30 cellular contexts compared by ENCODE assay signal in the genomic region with DNA sequence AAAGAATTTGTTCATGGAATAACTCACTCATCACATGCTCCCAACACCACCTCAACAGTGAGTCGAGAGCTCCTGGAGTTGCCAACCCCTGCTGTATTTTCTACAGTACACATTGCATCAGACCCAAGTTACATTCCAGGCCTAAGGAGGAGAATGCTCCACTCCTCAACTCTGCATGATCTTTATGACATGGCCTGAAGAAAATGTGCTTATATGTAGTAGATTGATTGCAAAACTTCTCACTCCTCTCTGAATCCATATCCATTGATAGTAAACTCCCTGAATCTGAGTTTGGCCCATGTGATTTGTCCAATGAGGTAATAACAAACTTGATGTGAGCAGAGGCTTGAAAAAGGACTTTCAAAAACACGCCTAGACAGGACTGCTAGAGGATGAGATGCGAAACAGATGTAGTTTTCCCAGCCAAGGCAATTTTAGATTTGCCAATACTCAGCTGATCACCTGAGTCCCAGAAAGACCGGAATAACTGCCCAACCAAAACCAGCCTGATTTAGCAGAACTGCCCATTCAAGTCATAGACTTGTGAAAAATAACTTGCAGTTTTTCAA. TPM values are rescaled to one million over a fixed set of nuclear protein-coding genes. Genes with fewer than 3 reads are reported as not detected.
DNase-seq lines count a peak whose midpoint lies in the region; ATAC-seq, FAIRE-seq and TF ChIP-seq lines count a peak whose summit lies in the region.
"Had no signal": no experiment of that assay in that cellular context is flagged by ENCODE, and none has a peak within 500 bp of the region (broad histone marks: within the 10 kb centered on the region; RNA-seq: fewer than 3 reads in every experiment).

No MANE protein-coding gene starts in this region.

- peak overlapping the region; percentile 76 for H3K27ac Mint-ChIP-seq in MCF 10A (ENCODE audit: low read depth, unreplicated experiment)
- H3K27ac Mint-ChIP-seq: activated CD4-positive, alpha-beta T cell treated with anti-CD3 and anti-CD28 coated beads, Interleukin-2, amount 10 ng/mL, durations not matched to agents 7 days and 5 days; activated naive CD4-positive, alpha-beta T cell treated with anti-CD3 and anti-CD28 coated beads, Interleukin-2, amount 10 ng/mL, durations not matched to agents 7 days and 5 days; activated T-cell treated with anti-CD3 and anti-CD28 coated beads, Interleukin-2, amount 50 U/mL, for 72 hours; IgD-negative memory B cell; nephron; stimulated activated naive CD8-positive, alpha-beta T cell treated with anti-CD3 and anti-CD28 coated beads, Interleukin-15, amount 100 ng/mL, for 72 hours had no signal

- no TSS peak for BruUV-seq in MCF 10A (replicated peaks; lab: Mats Ljungman, UMichigan)

- TF ChIP-seq CTCF in MCF 10A (IDR thresholded peaks at IDR 0.05; ENCODE audit: unreplicated experiment) (no peak), breast epithelium (IDR thresholded peaks at IDR 0.05) (no peak), choroid plexus epithelial cell (conservative IDR thresholded peaks at IDR 0.05; ENCODE audit: low read depth, low read length) (no peak), foreskin fibroblast (IDR thresholded peaks at IDR 0.05; ENCODE audit: low read depth, low read length) (no peak), sigmoid colon (IDR thresholded peaks at IDR 0.05) (no peak)

- no peak overlapping the region for H3K27ac ChIP-seq in breast epithelium
- no peak overlapping the region for H3K27ac ChIP-seq in sigmoid colon
- H3K27ac ChIP-seq: 22Rv1, dorsolateral prefrontal cortex, parathyroid adenoma, right lobe of liver, transverse colon, WERI-Rb-1 had no signal

- peaks cover 15% of the 10 kb centered on the region for H3K9me3 Mint-ChIP-seq in MCF 10A (ENCODE audit: unreplicated experiment)
- H3K9me3 Mint-ChIP-seq: H9 had no signal

- H3K4me1 Mint-ChIP-seq in MCF 10A (ENCODE audit: insufficient read depth, unreplicated experiment) = peaks cover 8% of the 10 kb centered on the region
- H3K4me1 Mint-ChIP-seq: activated CD4-positive, alpha-beta T cell treated with anti-CD3 and anti-CD28 coated beads, Interleukin-2, amount 10 ng/mL, durations not matched to agents 7 days and 5 days; activated naive CD4-positive, alpha-beta T cell treated with anti-CD3 and anti-CD28 coated beads, Interleukin-2, amount 10 ng/mL, durations not matched to agents 7 days and 5 days; central memory CD8-positive, alpha-beta T cell; nephron; stimulated activated naive CD8-positive, alpha-beta T cell treated with anti-CD3 and anti-CD28 coated beads, Interleukin-15, amount 100 ng/mL, for 72 hours had no signal

- no peak overlapping the region for H3K4me3 Mint-ChIP-seq in MCF 10A (ENCODE audit: unreplicated experiment)
- H3K4me3 Mint-ChIP-seq: activated CD4-positive, alpha-beta T cell treated with anti-CD3 and anti-CD28 coated beads, Interleukin-2, amount 10 ng/mL, durations not matched to agents 7 days and 5 days; activated naive CD4-positive, alpha-beta T cell treated with anti-CD3 and anti-CD28 coated beads, Interleukin-2, amount 10 ng/mL, durations not matched to agents 7 days and 5 days; activated T-cell treated with anti-CD3 and anti-CD28 coated beads, Interleukin-2, amount 50 U/mL, for 72 hours; central memory CD8-positive, alpha-beta T cell; H9; IgD-negative memory B cell; nephron; stimulated activated naive CD8-positive, alpha-beta T cell treated with anti-CD3 and anti-CD28 coated beads, Interleukin-15, amount 100 ng/mL, for 72 hours had no signal

- H3K27me3 Mint-ChIP-seq in MCF 10A (ENCODE audit: insufficient read depth, unreplicated experiment) = no peaks in the 10 kb centered on the region
- H3K27me3 Mint-ChIP-seq: activated CD4-positive, alpha-beta T cell treated with anti-CD3 and anti-CD28 coated beads, Interleukin-2, amount 10 ng/mL, durations not matched to agents 7 days and 5 days; activated naive CD4-positive, alpha-beta T cell treated with anti-CD3 and anti-CD28 coated beads, Interleukin-2, amount 10 ng/mL, durations not matched to agents 7 days and 5 days; central memory CD8-positive, alpha-beta T cell; IgD-negative memory B cell had no signal

- no peak for FAIRE-seq in GM19239 (lab: Jason Lieb, UNC)

- no peak for ATAC-seq in HG03442 (IDR thresholded peaks at IDR 0.05; ENCODE audit: unreplicated experiment)
- ATAC-seq: activated T-cell treated with anti-CD3 and anti-CD28 coated beads, Interleukin-2, amount 50 U/mL, for 72 hours; mucosa of descending colon; right lobe of liver; stimulated activated naive CD8-positive, alpha-beta T cell treated with anti-CD3 and anti-CD28 coated beads, Interleukin-15, amount 100 ng/mL, for 72 hours had no signal

- H3K27me3 ChIP-seq in breast epithelium (no peaks in the 10 kb centered on the region), sigmoid colon (no peaks in the 10 kb centered on the region)
- H3K27me3 ChIP-seq: BE2C, right lobe of liver, transverse colon had no signal

- TF ChIP-seq POLR2A in breast epithelium (IDR thresholded peaks at IDR 0.05) (no peak), sigmoid colon (IDR thresholded peaks at IDR 0.05) (no peak)

- no peaks in the 10 kb centered on the region for H3K36me3 Mint-ChIP-seq in MCF 10A (ENCODE audit: insufficient read depth, unreplicated experiment)
- H3K36me3 Mint-ChIP-seq: activated naive CD4-positive, alpha-beta T cell treated with anti-CD3 and anti-CD28 coated beads, Interleukin-2, amount 10 ng/mL, durations not matched to agents 7 days and 5 days; IgD-negative memory B cell had no signal

- no peak overlapping the region for H3K4me3 ChIP-seq in breast epithelium
- H3K4me3 ChIP-seq in choroid plexus epithelial cell (ENCODE audit: low read depth, low read length) = no peak overlapping the region
- H3K4me3 ChIP-seq in foreskin fibroblast (ENCODE audit: low read depth in 1 of 2, low read length in 2 of 2) = no peak overlapping the region
- H3K4me3 ChIP-seq in sigmoid colon = no peak overlapping the region
- H3K4me3 ChIP-seq: dorsolateral prefrontal cortex, mucosa of descending colon, right lobe of liver, transverse colon had no signal

- CTCF ChIA-PET in MCF 10A (lab: Yijun Ruan, JAX) = interaction anchor here (0.6 to 0.9 kb wide), 4 partner anchors 214 to 533 kb away, joined by 3 to 5 read pairs (median 4); no protein-coding TSS in a partner anchor

- POLR2A ChIA-PET in MCF 10A (lab: Yijun Ruan, JAX) = interaction anchor here (0.6 to 1.7 kb wide), 9 partner anchors 9 to 566 kb away, joined by 3 to 8 read pairs (median 5); no protein-coding TSS in a partner anchor

- WGBS in sigmoid colon, 2 donors = 81 to 90% methylated on average over 4 of the region's 4 CpGs

- no peaks in the 10 kb centered on the region for H3K9me3 ChIP-seq in breast epithelium
- no peaks in the 10 kb centered on the region for H3K9me3 ChIP-seq in sigmoid colon
- H3K9me3 ChIP-seq: BE2C, mucosa of descending colon, right lobe of liver, transverse colon had no signal

- H3K36me3 ChIP-seq in breast epithelium (no peaks in the 10 kb centered on the region), sigmoid colon (no peaks in the 10 kb centered on the region)
- H3K36me3 ChIP-seq: BE2C, right lobe of liver, transverse colon, WERI-Rb-1 had no signal

- H3K4me1 ChIP-seq in breast epithelium = no peaks in the 10 kb centered on the region
- H3K4me1 ChIP-seq in sigmoid colon = no peaks in the 10 kb centered on the region
- H3K4me1 ChIP-seq: BE2C, parathyroid adenoma, right lobe of liver, transverse colon had no signal

- intact Hi-C loops in MCF 10A (cut with micrococcal nuclease) = no loop called here
- intact Hi-C loops in breast epithelium (cut with DNase I; ENCODE audit: low total_unique reads) = no loop called here
- intact Hi-C loops in sigmoid colon (cut with DNase I) = no loop called here

- peak in 1 of 4 donors; percentile 1 for TF ChIP-seq EP300 in sigmoid colon (IDR thresholded peaks at IDR 0.05)

- DNase-seq in MCF 10A (ENCODE audit: unreplicated experiment) (peak; percentile 18), breast epithelium (ENCODE audit: low spot score in 2 of 2) (no peak), choroid plexus epithelial cell (ENCODE audit: low read depth) (peak; percentile 94), foreskin fibroblast (peak; percentile 68 to 83), pons (ENCODE audit: low spot score) (no peak), GM19239 (ENCODE audit: insufficient read length, low spot score) (no peak), sigmoid colon (no peak)
- DNase-seq: activated CD4-positive, alpha-beta T cell treated with anti-CD3 and anti-CD28 coated beads, Interleukin-2, amount 10 ng/mL, durations not matched to agents 7 days and 5 days; activated naive CD4-positive, alpha-beta T cell treated with anti-CD3 and anti-CD28 coated beads, Interleukin-2, amount 10 ng/mL, durations not matched to agents 7 days and 5 days; activated T-cell treated with anti-CD3 and anti-CD28 coated beads, Interleukin-2, amount 50 U/mL, for 72 hours; BE2C; dorsolateral prefrontal cortex; H9; islet precursor cell; mucosa of descending colon; NCI-H1105 treated with DMSO at 0.1 percent for 48 hours; NCI-H2081; NCI-H345; NCI-H82; right lobe of liver; stimulated activated naive CD8-positive, alpha-beta T cell treated with anti-CD3 and anti-CD28 coated beads, Interleukin-15, amount 100 ng/mL, for 72 hours; transverse colon; WERI-Rb-1 had no signal

RNA-seq across cellular contexts. Expression of a gene that starts 29.0 kb away (rescaled TPM):
- total RNA-seq in MCF 10A (2022) (6.1 and 7.0 TPM in 2 replicates), breast epithelium (1 to 10 TPM; 2.6 to 3.4 (median 3.4) TPM), sigmoid colon (1 to 10 TPM; 3.6 to 6.6 (median 4.6) TPM)
- polyA plus RNA-seq in sigmoid colon = under 1 TPM; under 0.01 to 0.63 (median 0.23) TPM
- total RNA-seq: activated CD4-positive, alpha-beta T cell treated with anti-CD3 and anti-CD28 coated beads, Interleukin-2, amount 10 ng/mL, durations not matched to agents 7 days and 5 days; activated T-cell treated with anti-CD3 and anti-CD28 coated beads, Interleukin-2, amount 50 U/mL, for 72 hours; OCI-LY7 had no signal

Comparison
In these comparisons a context has a peak if more than half of its experiments do, and no peak if none do; other contexts are left out.
1. DNase-seq: peak in MCF 10A (single experiment), choroid plexus epithelial cell (single experiment) and foreskin fibroblast (2 of 2); none in breast epithelium (0 of 2), pons (single experiment), GM19239 (single experiment) and sigmoid colon (single experiment).